ENCODE assay signal across 1 cellular context in the genomic region with DNA sequence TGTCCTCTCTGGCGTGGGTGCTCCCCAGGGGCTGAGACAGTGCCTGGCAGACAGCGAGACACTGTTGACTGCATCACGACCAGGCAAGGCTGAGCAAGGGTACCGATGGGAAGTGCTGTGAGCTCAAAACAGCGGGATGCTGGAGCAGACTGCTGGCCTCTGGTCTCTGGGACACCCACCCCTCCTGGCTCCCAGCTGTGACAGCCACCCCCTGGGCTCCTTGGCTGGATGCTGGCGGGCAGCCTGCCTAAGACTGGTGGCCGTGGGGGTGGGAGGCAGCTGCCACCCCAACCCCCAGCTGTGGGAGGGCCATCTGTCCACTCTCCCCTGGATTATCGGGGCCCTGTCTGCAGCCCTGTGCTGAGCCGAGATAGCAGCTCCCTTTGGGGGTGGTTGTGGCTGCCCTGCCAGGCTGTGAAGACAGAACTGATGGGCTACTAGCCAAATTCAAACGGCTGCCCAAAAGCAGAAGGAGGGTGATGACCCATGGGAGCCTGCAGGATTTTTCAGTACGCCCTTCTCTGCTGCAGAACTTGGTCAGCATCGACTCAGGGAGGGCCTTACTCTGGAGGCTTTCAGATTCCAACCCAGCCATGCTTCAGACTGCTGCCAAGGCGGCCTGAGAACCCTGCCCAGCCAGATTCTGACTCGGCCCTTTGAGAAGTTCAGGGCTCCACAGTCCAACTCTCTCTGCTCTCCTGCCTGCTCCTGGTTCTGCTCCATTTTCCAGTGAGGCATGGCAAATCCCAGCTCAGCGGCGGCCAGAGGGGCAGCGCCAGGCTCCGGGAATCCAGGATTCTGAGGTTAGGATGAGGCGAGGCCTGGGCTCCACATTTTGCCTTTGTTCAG.
A peak's percentile ranks its signal among the peaks of the same experiment; 100 is the strongest.
TF ChIP-seq lines count a peak whose summit lies in the region.

No MANE protein-coding gene starts in this region.

TF ChIP-seq in K562, 482 proteins besides CTCF, POLR2A, EP300 and RAD21 (continued from another document and continues in another):
- TF ChIP-seq, protein P1, sequence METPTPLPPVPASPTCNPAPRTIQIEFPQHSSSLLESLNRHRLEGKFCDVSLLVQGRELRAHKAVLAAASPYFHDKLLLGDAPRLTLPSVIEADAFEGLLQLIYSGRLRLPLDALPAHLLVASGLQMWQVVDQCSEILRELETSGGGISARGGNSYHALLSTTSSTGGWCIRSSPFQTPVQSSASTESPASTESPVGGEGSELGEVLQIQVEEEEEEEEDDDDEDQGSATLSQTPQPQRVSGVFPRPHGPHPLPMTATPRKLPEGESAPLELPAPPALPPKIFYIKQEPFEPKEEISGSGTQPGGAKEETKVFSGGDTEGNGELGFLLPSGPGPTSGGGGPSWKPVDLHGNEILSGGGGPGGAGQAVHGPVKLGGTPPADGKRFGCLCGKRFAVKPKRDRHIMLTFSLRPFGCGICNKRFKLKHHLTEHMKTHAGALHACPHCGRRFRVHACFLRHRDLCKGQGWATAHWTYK (CRISPR knock-in tag; IDR thresholded peaks at IDR 0.05), result peak; percentile 47; the same call in 1 of the 2 replicates
- TF ChIP-seq ZKSCAN3 (CRISPR knock-in tag; IDR thresholded peaks at IDR 0.05) (no peak), CTBP1 (IDR thresholded peaks at IDR 0.05; ENCODE audit: borderline replicate concordance) (peak; percentile 68; the same call in 1 of the 2 replicates), PYGO2 (tag; IDR thresholded peaks at IDR 0.05) (peak; percentile 64; the same call in 1 of the 2 replicates), CBFA2T3 (IDR thresholded peaks at IDR 0.05) (peak; percentile 99), BHLHE40 (IDR thresholded peaks at IDR 0.05; ENCODE audit: low read length) (peak; percentile 53; the same call in 1 of the 2 replicates), RUNX1 (IDR thresholded peaks at IDR 0.05; ENCODE audit: low read depth) (peak; percentile 93), RCOR1 (IDR thresholded peaks at IDR 0.05; ENCODE audit: borderline replicate concordance in 1 of 2, low read depth in 2 of 2, low read length in 2 of 2) (peak in 1 of 2 experiments; percentile 66; a peak in 2 of 4 replicates), SOX6 (IDR thresholded peaks at IDR 0.05) (peak; percentile 83), ZNF644 (tag; IDR thresholded peaks at IDR 0.05; ENCODE audit: low read depth) (peak; percentile 87), CCNT2 (IDR thresholded peaks at IDR 0.05; ENCODE audit: borderline replicate concordance, extremely low read depth, insufficient read length, low read depth, low read length) (peak; percentile 95), ZBTB7A (IDR thresholded peaks at IDR 0.05; ENCODE audit: borderline replicate concordance, control insufficient read depth, low read depth, low read length) (peak; percentile 59; the same call in 1 of the 2 replicates), CBX1 (IDR thresholded peaks at IDR 0.05; ENCODE audit: low read depth) (0 out of 2 replicates have a peak, but pooled peaks have one; percentile 32), FOXM1 (IDR thresholded peaks at IDR 0.05; ENCODE audit: low read depth) (peak; percentile 81), FOXM1 (CRISPR knock-in tag; IDR thresholded peaks at IDR 0.05; ENCODE audit: low read depth) (no peak), ZBTB8A (IDR thresholded peaks at IDR 0.05; ENCODE audit: partially characterized antibody) (no peak), NCOA4 (IDR thresholded peaks at IDR 0.05; ENCODE audit: partially characterized antibody) (no peak), WHSC1 (IDR thresholded peaks at IDR 0.05; ENCODE audit: low read length) (no peak), GATAD2A (IDR thresholded peaks at IDR 0.05) (peak; percentile 40; the same call in 1 of the 2 replicates), TSC22D4 (tag; IDR thresholded peaks at IDR 0.05) (no peak), DNMT1 (IDR thresholded peaks at IDR 0.05) (no peak), ZNF408 (CRISPR knock-in tag; IDR thresholded peaks at IDR 0.05; ENCODE audit: low read depth) (no peak), ZNF445 (CRISPR knock-in tag; IDR thresholded peaks at IDR 0.05; ENCODE audit: low read depth) (no peak), HMGN3 (IDR thresholded peaks at IDR 0.05; ENCODE audit: borderline replicate concordance, extremely low read depth, insufficient read length, low read depth, low read length) (peak; percentile 97), NR1H2 (CRISPR knock-in tag; IDR thresholded peaks at IDR 0.05) (no peak), SMAD3 (CRISPR knock-in tag; conservative IDR thresholded peaks at IDR 0.05) (0 out of 2 replicates have a peak, but pooled peaks have one; percentile 66), MTA2 (IDR thresholded peaks at IDR 0.05; ENCODE audit: low read depth) (peak; percentile 88), SP1 (CRISPR knock-in tag; IDR thresholded peaks at IDR 0.05) (peak; percentile 42; the same call in 1 of the 2 replicates), TEAD4 (IDR thresholded peaks at IDR 0.05; ENCODE audit: low read length) (peak; percentile 96), TEAD4 (CRISPR knock-in tag; IDR thresholded peaks at IDR 0.05; ENCODE audit: borderline replicate concordance) (no peak), HCFC1 (IDR thresholded peaks at IDR 0.05; ENCODE audit: low read depth, low read length) (no peak), PHF21A (IDR thresholded peaks at IDR 0.05; ENCODE audit: borderline replicate concordance, low read depth) (no peak)
- TF ChIP-seq, protein P2, sequence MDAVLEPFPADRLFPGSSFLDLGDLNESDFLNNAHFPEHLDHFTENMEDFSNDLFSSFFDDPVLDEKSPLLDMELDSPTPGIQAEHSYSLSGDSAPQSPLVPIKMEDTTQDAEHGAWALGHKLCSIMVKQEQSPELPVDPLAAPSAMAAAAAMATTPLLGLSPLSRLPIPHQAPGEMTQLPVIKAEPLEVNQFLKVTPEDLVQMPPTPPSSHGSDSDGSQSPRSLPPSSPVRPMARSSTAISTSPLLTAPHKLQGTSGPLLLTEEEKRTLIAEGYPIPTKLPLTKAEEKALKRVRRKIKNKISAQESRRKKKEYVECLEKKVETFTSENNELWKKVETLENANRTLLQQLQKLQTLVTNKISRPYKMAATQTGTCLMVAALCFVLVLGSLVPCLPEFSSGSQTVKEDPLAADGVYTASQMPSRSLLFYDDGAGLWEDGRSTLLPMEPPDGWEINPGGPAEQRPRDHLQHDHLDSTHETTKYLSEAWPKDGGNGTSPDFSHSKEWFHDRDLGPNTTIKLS (IDR thresholded peaks at IDR 0.05; ENCODE audit: borderline replicate concordance, low read depth), result no peak
- TF ChIP-seq, protein P3, sequence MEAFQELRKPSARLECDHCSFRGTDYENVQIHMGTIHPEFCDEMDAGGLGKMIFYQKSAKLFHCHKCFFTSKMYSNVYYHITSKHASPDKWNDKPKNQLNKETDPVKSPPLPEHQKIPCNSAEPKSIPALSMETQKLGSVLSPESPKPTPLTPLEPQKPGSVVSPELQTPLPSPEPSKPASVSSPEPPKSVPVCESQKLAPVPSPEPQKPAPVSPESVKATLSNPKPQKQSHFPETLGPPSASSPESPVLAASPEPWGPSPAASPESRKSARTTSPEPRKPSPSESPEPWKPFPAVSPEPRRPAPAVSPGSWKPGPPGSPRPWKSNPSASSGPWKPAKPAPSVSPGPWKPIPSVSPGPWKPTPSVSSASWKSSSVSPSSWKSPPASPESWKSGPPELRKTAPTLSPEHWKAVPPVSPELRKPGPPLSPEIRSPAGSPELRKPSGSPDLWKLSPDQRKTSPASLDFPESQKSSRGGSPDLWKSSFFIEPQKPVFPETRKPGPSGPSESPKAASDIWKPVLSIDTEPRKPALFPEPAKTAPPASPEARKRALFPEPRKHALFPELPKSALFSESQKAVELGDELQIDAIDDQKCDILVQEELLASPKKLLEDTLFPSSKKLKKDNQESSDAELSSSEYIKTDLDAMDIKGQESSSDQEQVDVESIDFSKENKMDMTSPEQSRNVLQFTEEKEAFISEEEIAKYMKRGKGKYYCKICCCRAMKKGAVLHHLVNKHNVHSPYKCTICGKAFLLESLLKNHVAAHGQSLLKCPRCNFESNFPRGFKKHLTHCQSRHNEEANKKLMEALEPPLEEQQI (IDR thresholded peaks at IDR 0.05), result no peak
- TF ChIP-seq, protein P4, sequence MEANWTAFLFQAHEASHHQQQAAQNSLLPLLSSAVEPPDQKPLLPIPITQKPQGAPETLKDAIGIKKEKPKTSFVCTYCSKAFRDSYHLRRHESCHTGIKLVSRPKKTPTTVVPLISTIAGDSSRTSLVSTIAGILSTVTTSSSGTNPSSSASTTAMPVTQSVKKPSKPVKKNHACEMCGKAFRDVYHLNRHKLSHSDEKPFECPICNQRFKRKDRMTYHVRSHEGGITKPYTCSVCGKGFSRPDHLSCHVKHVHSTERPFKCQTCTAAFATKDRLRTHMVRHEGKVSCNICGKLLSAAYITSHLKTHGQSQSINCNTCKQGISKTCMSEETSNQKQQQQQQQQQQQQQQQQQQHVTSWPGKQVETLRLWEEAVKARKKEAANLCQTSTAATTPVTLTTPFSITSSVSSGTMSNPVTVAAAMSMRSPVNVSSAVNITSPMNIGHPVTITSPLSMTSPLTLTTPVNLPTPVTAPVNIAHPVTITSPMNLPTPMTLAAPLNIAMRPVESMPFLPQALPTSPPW (CRISPR knock-in tag; IDR thresholded peaks at IDR 0.05), result peak; percentile 90
- TF ChIP-seq, protein P5, sequence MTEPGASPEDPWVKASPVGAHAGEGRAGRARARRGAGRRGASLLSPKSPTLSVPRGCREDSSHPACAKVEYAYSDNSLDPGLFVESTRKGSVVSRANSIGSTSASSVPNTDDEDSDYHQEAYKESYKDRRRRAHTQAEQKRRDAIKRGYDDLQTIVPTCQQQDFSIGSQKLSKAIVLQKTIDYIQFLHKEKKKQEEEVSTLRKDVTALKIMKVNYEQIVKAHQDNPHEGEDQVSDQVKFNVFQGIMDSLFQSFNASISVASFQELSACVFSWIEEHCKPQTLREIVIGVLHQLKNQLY (CRISPR knock-in tag; conservative IDR thresholded peaks at IDR 0.05), result no peak
- TF ChIP-seq, protein P6, sequence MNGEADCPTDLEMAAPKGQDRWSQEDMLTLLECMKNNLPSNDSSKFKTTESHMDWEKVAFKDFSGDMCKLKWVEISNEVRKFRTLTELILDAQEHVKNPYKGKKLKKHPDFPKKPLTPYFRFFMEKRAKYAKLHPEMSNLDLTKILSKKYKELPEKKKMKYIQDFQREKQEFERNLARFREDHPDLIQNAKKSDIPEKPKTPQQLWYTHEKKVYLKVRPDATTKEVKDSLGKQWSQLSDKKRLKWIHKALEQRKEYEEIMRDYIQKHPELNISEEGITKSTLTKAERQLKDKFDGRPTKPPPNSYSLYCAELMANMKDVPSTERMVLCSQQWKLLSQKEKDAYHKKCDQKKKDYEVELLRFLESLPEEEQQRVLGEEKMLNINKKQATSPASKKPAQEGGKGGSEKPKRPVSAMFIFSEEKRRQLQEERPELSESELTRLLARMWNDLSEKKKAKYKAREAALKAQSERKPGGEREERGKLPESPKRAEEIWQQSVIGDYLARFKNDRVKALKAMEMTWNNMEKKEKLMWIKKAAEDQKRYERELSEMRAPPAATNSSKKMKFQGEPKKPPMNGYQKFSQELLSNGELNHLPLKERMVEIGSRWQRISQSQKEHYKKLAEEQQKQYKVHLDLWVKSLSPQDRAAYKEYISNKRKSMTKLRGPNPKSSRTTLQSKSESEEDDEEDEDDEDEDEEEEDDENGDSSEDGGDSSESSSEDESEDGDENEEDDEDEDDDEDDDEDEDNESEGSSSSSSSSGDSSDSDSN (IDR thresholded peaks at IDR 0.05; ENCODE audit: borderline replicate concordance in 1 of 2, low read depth in 2 of 2, low read length in 2 of 2), result no peak
- TF ChIP-seq, protein P7, sequence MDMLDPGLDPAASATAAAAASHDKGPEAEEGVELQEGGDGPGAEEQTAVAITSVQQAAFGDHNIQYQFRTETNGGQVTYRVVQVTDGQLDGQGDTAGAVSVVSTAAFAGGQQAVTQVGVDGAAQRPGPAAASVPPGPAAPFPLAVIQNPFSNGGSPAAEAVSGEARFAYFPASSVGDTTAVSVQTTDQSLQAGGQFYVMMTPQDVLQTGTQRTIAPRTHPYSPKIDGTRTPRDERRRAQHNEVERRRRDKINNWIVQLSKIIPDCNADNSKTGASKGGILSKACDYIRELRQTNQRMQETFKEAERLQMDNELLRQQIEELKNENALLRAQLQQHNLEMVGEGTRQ (CRISPR knock-in tag; IDR thresholded peaks at IDR 0.05), result no peak
- TF ChIP-seq, protein P8, sequence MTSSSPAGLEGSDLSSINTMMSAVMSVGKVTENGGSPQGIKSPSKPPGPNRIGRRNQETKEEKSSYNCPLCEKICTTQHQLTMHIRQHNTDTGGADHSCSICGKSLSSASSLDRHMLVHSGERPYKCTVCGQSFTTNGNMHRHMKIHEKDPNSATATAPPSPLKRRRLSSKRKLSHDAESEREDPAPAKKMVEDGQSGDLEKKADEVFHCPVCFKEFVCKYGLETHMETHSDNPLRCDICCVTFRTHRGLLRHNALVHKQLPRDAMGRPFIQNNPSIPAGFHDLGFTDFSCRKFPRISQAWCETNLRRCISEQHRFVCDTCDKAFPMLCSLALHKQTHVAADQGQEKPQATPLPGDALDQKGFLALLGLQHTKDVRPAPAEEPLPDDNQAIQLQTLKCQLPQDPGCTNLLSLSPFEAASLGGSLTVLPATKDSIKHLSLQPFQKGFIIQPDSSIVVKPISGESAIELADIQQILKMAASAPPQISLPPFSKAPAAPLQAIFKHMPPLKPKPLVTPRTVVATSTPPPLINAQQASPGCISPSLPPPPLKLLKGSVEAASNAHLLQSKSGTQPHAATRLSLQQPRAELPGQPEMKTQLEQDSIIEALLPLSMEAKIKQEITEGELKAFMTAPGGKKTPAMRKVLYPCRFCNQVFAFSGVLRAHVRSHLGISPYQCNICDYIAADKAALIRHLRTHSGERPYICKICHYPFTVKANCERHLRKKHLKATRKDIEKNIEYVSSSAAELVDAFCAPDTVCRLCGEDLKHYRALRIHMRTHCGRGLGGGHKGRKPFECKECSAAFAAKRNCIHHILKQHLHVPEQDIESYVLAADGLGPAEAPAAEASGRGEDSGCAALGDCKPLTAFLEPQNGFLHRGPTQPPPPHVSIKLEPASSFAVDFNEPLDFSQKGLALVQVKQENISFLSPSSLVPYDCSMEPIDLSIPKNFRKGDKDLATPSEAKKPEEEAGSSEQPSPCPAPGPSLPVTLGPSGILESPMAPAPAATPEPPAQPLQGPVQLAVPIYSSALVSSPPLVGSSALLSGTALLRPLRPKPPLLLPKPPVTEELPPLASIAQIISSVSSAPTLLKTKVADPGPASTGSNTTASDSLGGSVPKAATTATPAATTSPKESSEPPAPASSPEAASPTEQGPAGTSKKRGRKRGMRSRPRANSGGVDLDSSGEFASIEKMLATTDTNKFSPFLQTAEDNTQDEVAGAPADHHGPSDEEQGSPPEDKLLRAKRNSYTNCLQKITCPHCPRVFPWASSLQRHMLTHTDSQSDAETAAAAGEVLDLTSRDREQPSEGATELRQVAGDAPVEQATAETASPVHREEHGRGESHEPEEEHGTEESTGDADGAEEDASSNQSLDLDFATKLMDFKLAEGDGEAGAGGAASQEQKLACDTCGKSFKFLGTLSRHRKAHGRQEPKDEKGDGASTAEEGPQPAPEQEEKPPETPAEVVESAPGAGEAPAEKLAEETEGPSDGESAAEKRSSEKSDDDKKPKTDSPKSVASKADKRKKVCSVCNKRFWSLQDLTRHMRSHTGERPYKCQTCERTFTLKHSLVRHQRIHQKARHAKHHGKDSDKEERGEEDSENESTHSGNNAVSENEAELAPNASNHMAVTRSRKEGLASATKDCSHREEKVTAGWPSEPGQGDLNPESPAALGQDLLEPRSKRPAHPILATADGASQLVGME (CRISPR knock-in tag; IDR thresholded peaks at IDR 0.05), result no peak
- TF ChIP-seq, protein P9, sequence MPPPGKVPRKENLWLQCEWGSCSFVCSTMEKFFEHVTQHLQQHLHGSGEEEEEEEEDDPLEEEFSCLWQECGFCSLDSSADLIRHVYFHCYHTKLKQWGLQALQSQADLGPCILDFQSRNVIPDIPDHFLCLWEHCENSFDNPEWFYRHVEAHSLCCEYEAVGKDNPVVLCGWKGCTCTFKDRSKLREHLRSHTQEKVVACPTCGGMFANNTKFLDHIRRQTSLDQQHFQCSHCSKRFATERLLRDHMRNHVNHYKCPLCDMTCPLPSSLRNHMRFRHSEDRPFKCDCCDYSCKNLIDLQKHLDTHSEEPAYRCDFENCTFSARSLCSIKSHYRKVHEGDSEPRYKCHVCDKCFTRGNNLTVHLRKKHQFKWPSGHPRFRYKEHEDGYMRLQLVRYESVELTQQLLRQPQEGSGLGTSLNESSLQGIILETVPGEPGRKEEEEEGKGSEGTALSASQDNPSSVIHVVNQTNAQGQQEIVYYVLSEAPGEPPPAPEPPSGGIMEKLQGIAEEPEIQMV (tag; conservative IDR thresholded peaks at IDR 0.05; ENCODE audit: low read depth), result no peak
